Comparison of ENCODE assay signal across 9 cellular contexts in genomic region chr1:150464422-150464826, GRCh38. TPM values are rescaled to one million over a fixed set of nuclear protein-coding genes. Genes with fewer than 3 reads are reported as not detected.
DNase-seq lines count a peak whose midpoint lies in the region; ATAC-seq and TF ChIP-seq lines count a peak whose summit lies in the region.
"Had no signal": no experiment of that assay in that cellular context is flagged by ENCODE, and none has a peak within 500 bp of the region (broad histone marks: within the 10 kb centered on the region; RNA-seq: fewer than 3 reads in every experiment).

No MANE protein-coding gene starts in this region.

- no peaks in the 10 kb centered on the region for H3K27me3 Mint-ChIP-seq in WTC11 (ENCODE audit: low read depth)

- no peak for TF ChIP-seq POLR2A in breast epithelium (IDR thresholded peaks at IDR 0.05)

- CTCF ChIA-PET in WTC11 (lab: Charles Lee) = no interaction called here

- H3K36me3 Mint-ChIP-seq in WTC11 = peaks cover 28% of the 10 kb centered on the region

- ATAC-seq in WTC11 (peak; percentile 62), GM21360 (IDR thresholded peaks at IDR 0.05; ENCODE audit: unreplicated experiment) (no peak)

- no peaks in the 10 kb centered on the region for H3K9me3 ChIP-seq in breast epithelium
- H3K9me3 ChIP-seq: BLaER1 treated with 17β-estradiol and CSF1 and Interleukin-3, amounts not matched to agents 10 nM and 100 nM had no signal

- no peaks in the 10 kb centered on the region for H3K27me3 ChIP-seq in breast epithelium
- H3K27me3 ChIP-seq: BLaER1 treated with 17β-estradiol and CSF1 and Interleukin-3, amounts not matched to agents 10 nM and 100 nM had no signal

- no peaks in the 10 kb centered on the region for H3K9me3 Mint-ChIP-seq in WTC11

- POLR2A ChIA-PET in WTC11 (lab: Charles Lee) = no interaction called here

- H3K4me3 ChIP-seq in breast epithelium = no peak overlapping the region
- H3K4me3 ChIP-seq: BLaER1 treated with 17β-estradiol and CSF1 and Interleukin-3, amounts not matched to agents 10 nM and 100 nM had no signal

- H3K27ac ChIP-seq in breast epithelium = no peak overlapping the region
- H3K27ac ChIP-seq: BLaER1 treated with 17β-estradiol and CSF1 and Interleukin-3, amounts not matched to agents 10 nM and 100 nM had no signal

- no peaks in the 10 kb centered on the region for H3K36me3 ChIP-seq in breast epithelium

- TF ChIP-seq CTCF in WTC11 (IDR thresholded peaks at IDR 0.05) (peak; percentile 68), breast epithelium (IDR thresholded peaks at IDR 0.05) (peak; percentile 73 to 80 (median 76))

- no peaks in the 10 kb centered on the region for H3K4me1 ChIP-seq in breast epithelium
- H3K4me1 ChIP-seq: BLaER1 treated with 17β-estradiol and CSF1 and Interleukin-3, amounts not matched to agents 10 nM and 100 nM had no signal

- DNase-seq in SIG-M5 treated with dmso at 0.1 percent for 504 hours (lab: John Stamatoyannopoulos, UW; ENCODE audit: unreplicated experiment) (peak; percentile 71), SIG-M5 (lab: John Stamatoyannopoulos, UW) (no peak), NCI-H2107 treated with DMSO at 0.1 percent for 48 hours (lab: John Stamatoyannopoulos, UW; ENCODE audit: unreplicated experiment) (peak; percentile 80), WTC11 (ENCODE audit: low spot score) (peak; percentile 67), breast epithelium (ENCODE audit: low spot score in 2 of 2) (peak in 1 of 2 donors; percentile 31), kidney glomerular epithelial cell (lab: John Stamatoyannopoulos, UW) (peak; percentile 56)
- peak; percentile 60 to 66 for DNase-seq in stimulated activated CD4-positive, alpha-beta T cell treated with anti-CD3 and anti-CD28 coated beads, Interleukin-4, amount 100 ng/mL, for 48 hours (ENCODE audit: low read depth in 2 of 2)

- H3K4me3 Mint-ChIP-seq in WTC11 = no peak overlapping the region

- H3K27ac Mint-ChIP-seq in WTC11 = no peak overlapping the region

- no peaks in the 10 kb centered on the region for H3K4me1 Mint-ChIP-seq in WTC11

- intact Hi-C loops in breast epithelium (cut with DNase I; ENCODE audit: low total_unique reads) = loop anchor here (5.0 kb wide), 1 partner anchor 1343 kb away; the partner anchor contains the start of gene LINGO4

TF ChIP-seq in WTC11, 78 proteins besides CTCF, POLR2A, EP300 and RAD21:
- TF ChIP-seq FOXP1 (CRISPR knock-in tag; IDR thresholded peaks at IDR 0.05; ENCODE audit: borderline replicate concordance) = no peak
- TF ChIP-seq ESRRA (CRISPR knock-in tag; IDR thresholded peaks at IDR 0.05; ENCODE audit: borderline replicate concordance) = no peak
- no peak for TF ChIP-seq TCF7 (CRISPR knock-in tag; IDR thresholded peaks at IDR 0.05; ENCODE audit: low read depth)
- no peak for TF ChIP-seq PREB (CRISPR knock-in tag; IDR thresholded peaks at IDR 0.05; ENCODE audit: borderline replicate concordance)
- no peak for TF ChIP-seq JUN (CRISPR knock-in tag; IDR thresholded peaks at IDR 0.05)
- TF ChIP-seq ZNF512 (CRISPR knock-in tag; IDR thresholded peaks at IDR 0.05; ENCODE audit: borderline replicate concordance) = no peak
- TF ChIP-seq TP53 (CRISPR knock-in tag; IDR thresholded peaks at IDR 0.05) = no peak
- TF ChIP-seq RELA (CRISPR knock-in tag; IDR thresholded peaks at IDR 0.05; ENCODE audit: borderline replicate concordance) = no peak
- no peak for TF ChIP-seq HMGA2 (CRISPR knock-in tag; IDR thresholded peaks at IDR 0.05)
- TF ChIP-seq ZNF232 (CRISPR knock-in tag; IDR thresholded peaks at IDR 0.05) = no peak
- TF ChIP-seq MXD4 (CRISPR knock-in tag; IDR thresholded peaks at IDR 0.05; ENCODE audit: borderline replicate concordance) = no peak
- TF ChIP-seq GRHL2 (CRISPR knock-in tag; IDR thresholded peaks at IDR 0.05; ENCODE audit: insufficient replicate concordance, severe bottlenecking) = no peak
- TF ChIP-seq ZNF317 (CRISPR knock-in tag; IDR thresholded peaks at IDR 0.05; ENCODE audit: borderline replicate concordance, low read depth) = no peak
- TF ChIP-seq RORB (CRISPR knock-in tag; IDR thresholded peaks at IDR 0.05) = no peak
- TF ChIP-seq ZMAT4 (CRISPR knock-in tag; IDR thresholded peaks at IDR 0.05) = no peak
- TF ChIP-seq ATF6 (CRISPR knock-in tag; IDR thresholded peaks at IDR 0.05) = no peak
- no peak for TF ChIP-seq ZNF138 (CRISPR knock-in tag; conservative IDR thresholded peaks at IDR 0.05)
- TF ChIP-seq NFE2L1 (CRISPR knock-in tag; IDR thresholded peaks at IDR 0.05) = no peak
- no peak for TF ChIP-seq MLX (CRISPR knock-in tag; IDR thresholded peaks at IDR 0.05)

RNA-seq across cellular contexts. Expression of gene TARS2, which starts 22.8 kb away (rescaled TPM):
- total RNA-seq in WTC11 (2021) (42.9 to 51.1 TPM (median 49.7 TPM) in 3 replicates), breast epithelium (10 to 100 TPM; 12.1 to 21.4 (median 19.9) TPM)

RNA-seq across cellular contexts. Expression of gene ECM1, which starts 43.5 kb away (rescaled TPM):
- total RNA-seq in WTC11 (2021) = 0.69 to 1.6 TPM (median 0.76 TPM) in 3 replicates
- total RNA-seq in breast epithelium = 10 to 100 TPM in 2 of 3 donors, 1 to 10 TPM in 1; 4.0 to 53.3 (median 10.2) TPM

RNA-seq across cellular contexts. Expression of gene FALEC, which starts 51.1 kb away (rescaled TPM):
- 0.71 to 1.2 TPM (median 1.0 TPM) in 3 replicates for total RNA-seq in WTC11 (2021)
- 1 to 10 TPM in 1 of 3 donors, not detected in 2; 2.2 TPM for total RNA-seq in breast epithelium
